ENCODE assay signal across 8 cellular contexts in genomic region chr10:13717936-13718772, GRCh38.
DNase-seq lines count a peak whose midpoint lies in the region; ATAC-seq and TF ChIP-seq lines count a peak whose summit lies in the region.

No MANE protein-coding gene starts in this region.

- peak; percentile 2 for DNase-seq in DMS153 (lab: John Stamatoyannopoulos, UW)
- peak; percentile 78 to 90 for DNase-seq in SJSA1 (ENCODE audit: low read depth in 1 of 2, low spot score in 2 of 2)
- peak; percentile 69 for DNase-seq in amniotic stem cell (lab: John Stamatoyannopoulos, UW)
- peak; percentile 86 for DNase-seq in left ventricle myocardium inferior
- DNase-seq in sciatic nerve (ENCODE audit: low spot score) = peak; percentile 84
- DNase-seq in NCI-H128 (lab: John Stamatoyannopoulos, UW; ENCODE audit: unreplicated experiment) = no peak

- H3K36me3 ChIP-seq in SJSA1 (no peaks in the 10 kb centered on the region), left ventricle myocardium inferior (peaks cover 5% of the 10 kb centered on the region)

- intact Hi-C loops in left ventricle myocardium inferior (cut with micrococcal nuclease) (loop anchor here (5.0 to 10.0 kb wide), 2 partner anchors 46 to 57 kb away; no protein-coding TSS in a partner anchor), sciatic nerve (cut with DNase I) (no loop called here)

- ATAC-seq in HG03175 (IDR thresholded peaks at IDR 0.05; ENCODE audit: unreplicated experiment) (peak; percentile 43), sciatic nerve (peak; percentile 72), HG03097 (IDR thresholded peaks at IDR 0.05; ENCODE audit: low FRiP score, unreplicated experiment) (no peak)

- TF ChIP-seq CTCF in left ventricle myocardium inferior (IDR thresholded peaks at IDR 0.05; ENCODE audit: borderline replicate concordance) = no peak

- no peak overlapping the region for H3K27ac ChIP-seq in SJSA1
- peak overlapping the region; percentile 86 for H3K27ac ChIP-seq in left ventricle myocardium inferior (replicated peaks)

- H3K4me1 ChIP-seq in SJSA1 (replicated peaks) = peaks cover 52% of the 10 kb centered on the region
- peaks cover 54% of the 10 kb centered on the region for H3K4me1 ChIP-seq in left ventricle myocardium inferior

- peak overlapping the region; percentile 6; the same call in 1 of the 2 replicates for H3K4me3 ChIP-seq in SJSA1
- H3K4me3 ChIP-seq in left ventricle myocardium inferior = peak overlapping the region; percentile 61

- no peaks in the 10 kb centered on the region for H3K9me3 ChIP-seq in SJSA1 (replicated peaks)
- H3K9me3 ChIP-seq in left ventricle myocardium inferior (replicated peaks) = no peaks in the 10 kb centered on the region

- no peaks in the 10 kb centered on the region for H3K27me3 ChIP-seq in SJSA1 (replicated peaks)
- H3K27me3 ChIP-seq in left ventricle myocardium inferior (ENCODE audit: low read depth) = no peaks in the 10 kb centered on the region
